In genomic region chr3:187318819-187319616, GRCh38 we compare ENCODE assay signal across 9 cellular contexts. TPM values are rescaled to one million over a fixed set of nuclear protein-coding genes. Genes with fewer than 3 reads are reported as not detected.
DNase-seq lines count a peak whose midpoint lies in the region; ATAC-seq and TF ChIP-seq lines count a peak whose summit lies in the region.
"Had no signal": no experiment of that assay in that cellular context is flagged by ENCODE, and none has a peak within 500 bp of the region (broad histone marks: within the 10 kb centered on the region; RNA-seq: fewer than 3 reads in every experiment).

No MANE protein-coding gene starts in this region.

- H3K4me2 ChIP-seq in HCT116 (ENCODE audit: low read length): peak overlapping the region; percentile 75

- H3K27me3 ChIP-seq in CD4-positive, CD25-positive, alpha-beta regulatory T cell (ENCODE audit: control insufficient read depth, insufficient read depth, low read length): peaks cover 10% of the 10 kb centered on the region
- H3K27me3 ChIP-seq in HCT116 (ENCODE audit: insufficient read depth, low read length) (peaks cover 34% of the 10 kb centered on the region; the same call in 1 of the 2 replicates), muscle layer of duodenum (ENCODE audit: low read depth, low read length) (no peaks in the 10 kb centered on the region), tibial artery (peaks cover 0 to 5% of the 10 kb centered on the region in 2 donors)

- CTCF ChIA-PET in HCT116 (lab: Charles Lee): interaction anchor here (0.7 to 7.9 kb wide), 27 partner anchors 8 to 470 kb away, joined by 3 to 472 read pairs (median 6); partner anchors contain the start of gene SST
- CTCF ChIA-PET in activated CD4-positive, alpha-beta memory T cell treated with anti-CD3 and anti-CD28 coated beads, Interleukin-2, amount 10 ng/mL, durations not matched to agents 7 days and 5 days (lab: Charles Lee): interaction anchor here (0.7 to 8.5 kb wide), 53 partner anchors 11 to 470 kb away, joined by 3 to 313 read pairs (median 4); partner anchors contain the start of genes RPL39L and RTP4

- peak; percentile 95 for TF ChIP-seq RAD21 in HCT116 (IDR thresholded peaks at IDR 0.05; ENCODE audit: low read depth)

- H3K4me3 Mint-ChIP-seq in CD4-positive, CD25-positive, alpha-beta regulatory T cell: peak overlapping the region in 1 of 4 donors; percentile 50
- H3K4me3 Mint-ChIP-seq in activated CD4-positive, alpha-beta memory T cell treated with anti-CD3 and anti-CD28 coated beads, Interleukin-2, amount 10 ng/mL, durations not matched to agents 7 days and 5 days: no peak overlapping the region
- H3K4me3 Mint-ChIP-seq: T-helper 1 cell treated with Interleukin-12 subunit alpha and Interleukin-12 subunit beta and Interleukin-4 antibody, amounts not matched to agents 30 μg/mL and 1 μg/mL, for 36 hours had no signal

- no peaks in the 10 kb centered on the region for H3K79me2 ChIP-seq in HCT116 (ENCODE audit: insufficient read depth, low read length)

- no peaks in the 10 kb centered on the region for H3K9me3 Mint-ChIP-seq in CD4-positive, CD25-positive, alpha-beta regulatory T cell
- H3K9me3 Mint-ChIP-seq in activated CD4-positive, alpha-beta memory T cell treated with anti-CD3 and anti-CD28 coated beads, Interleukin-2, amount 10 ng/mL, durations not matched to agents 7 days and 5 days: no peaks in the 10 kb centered on the region
- H3K9me3 Mint-ChIP-seq: T-helper 1 cell treated with Interleukin-12 subunit alpha and Interleukin-12 subunit beta and Interleukin-4 antibody, amounts not matched to agents 30 μg/mL and 1 μg/mL, for 36 hours had no signal

- peak; percentile 13 to 66 (median 57) for DNase-seq in CD4-positive, CD25-positive, alpha-beta regulatory T cell
- DNase-seq in HCT116 (ENCODE audit: low read depth, low spot score): peak; percentile 42
- peak; percentile 46 to 79 for DNase-seq in NCI-H526 (lab: John Stamatoyannopoulos, UW)
- peak; percentile 40 for DNase-seq in activated CD4-positive, alpha-beta memory T cell treated with anti-CD3 and anti-CD28 coated beads, Interleukin-2, amount 10 ng/mL, durations not matched to agents 7 days and 5 days
- DNase-seq in epithelial cell of esophagus (ENCODE audit: low read depth): peak; percentile 56
- DNase-seq in tibial artery: peak in 1 of 2 donors; percentile 69
- no peak for DNase-seq in NCI-H1048 (lab: John Stamatoyannopoulos, UW)

- no peak for TF ChIP-seq POLR2A in HCT116 (IDR thresholded peaks at IDR 0.05; ENCODE audit: borderline replicate concordance, extremely low read depth, insufficient read depth, insufficient read length)

- no peaks in the 10 kb centered on the region for H4K20me1 ChIP-seq in HCT116 (ENCODE audit: insufficient read depth)

- peak overlapping the region; percentile 83 for H2AFZ ChIP-seq in HCT116 (ENCODE audit: low read depth, low read length, poor library complexity, severe bottlenecking)

- TF ChIP-seq CTCF in HCT116 (IDR thresholded peaks at IDR 0.05 in 2 of 3, conservative IDR thresholded peaks at IDR 0.05 in 1 of 3; ENCODE audit: borderline replicate concordance in 1 of 3, insufficient read depth in 1 of 3, low read depth in 2 of 3, low read length in 2 of 3) (peak; percentile 75 to 89 (median 88)), epithelial cell of esophagus (IDR thresholded peaks at IDR 0.05; ENCODE audit: insufficient read depth, low read depth, low read length, missing control alignments) (peak; percentile 83), tibial artery (IDR thresholded peaks at IDR 0.05) (peak; percentile 81 to 88)

- BruUV-seq in HCT116 (replicated peaks; lab: Mats Ljungman, UMichigan): no TSS peak

- H3K4me3 ChIP-seq in CD4-positive, CD25-positive, alpha-beta regulatory T cell (ENCODE audit: low read depth, low read length): peak overlapping the region; percentile 47
- H3K4me3 ChIP-seq in HCT116 (replicated peaks in 1 of 2; ENCODE audit: low read depth in 1 of 2, low read length in 2 of 2): peak overlapping the region; percentile 32 to 36
- H3K4me3 ChIP-seq in epithelial cell of esophagus (ENCODE audit: low read length): no peak overlapping the region
- H3K4me3 ChIP-seq in muscle layer of duodenum (ENCODE audit: low read depth in 1 of 2, low read length in 2 of 2): peak overlapping the region; percentile 58 to 59
- H3K4me3 ChIP-seq in tibial artery: peak overlapping the region; percentile 29 to 34

- peaks cover 10% of the 10 kb centered on the region for H3K4me1 ChIP-seq in CD4-positive, CD25-positive, alpha-beta regulatory T cell (ENCODE audit: control insufficient read depth, insufficient read depth, low read length, poor library complexity, severe bottlenecking)
- H3K4me1 ChIP-seq in HCT116 (ENCODE audit: control insufficient read depth in 1 of 2, insufficient read depth in 2 of 2, low read length in 2 of 2) (peaks cover 0 to 11% of the 10 kb centered on the region in 2 experiments; a peak in 1 of 4 replicates), muscle layer of duodenum (ENCODE audit: control insufficient read depth in 1 of 2, insufficient read depth in 2 of 2, low read length in 2 of 2) (peaks cover 0 to 17% of the 10 kb centered on the region in 2 donors), tibial artery (peaks cover 0 to 11% (median 4%) of the 10 kb centered on the region in 4 donors)

- RAD21 ChIA-PET in HCT116 (lab: Charles Lee; ENCODE audit: low non-redundant PET in 1 of 2, low total read pairs in 2 of 2, uncharacterized antibody in 2 of 2, unreplicated experiment in 2 of 2): interaction anchor here (1.0 to 3.8 kb wide), 8 partner anchors 99 to 390 kb away, joined by 3 to 64 read pairs (median 7); no protein-coding TSS in a partner anchor

- intact Hi-C loops in HCT116 (cut with micrococcal nuclease): loop anchor here (1.0 to 10.0 kb wide), 6 partner anchors 99 to 472 kb away; no protein-coding TSS in a partner anchor
- intact Hi-C loops in tibial artery (cut with DNase I; ENCODE audit: low total_unique reads): loop anchor here (2.0 to 10.0 kb wide), 3 partner anchors 97 to 396 kb away; no protein-coding TSS in a partner anchor

- H3K27me3 Mint-ChIP-seq in CD4-positive, CD25-positive, alpha-beta regulatory T cell: peaks cover 59% of the 10 kb centered on the region
- peaks cover 43% of the 10 kb centered on the region for H3K27me3 Mint-ChIP-seq in activated CD4-positive, alpha-beta memory T cell treated with anti-CD3 and anti-CD28 coated beads, Interleukin-2, amount 10 ng/mL, durations not matched to agents 7 days and 5 days

- H3K27ac Mint-ChIP-seq in CD4-positive, CD25-positive, alpha-beta regulatory T cell: no peak overlapping the region
- no peak overlapping the region for H3K27ac Mint-ChIP-seq in activated CD4-positive, alpha-beta memory T cell treated with anti-CD3 and anti-CD28 coated beads, Interleukin-2, amount 10 ng/mL, durations not matched to agents 7 days and 5 days
- H3K27ac Mint-ChIP-seq: T-helper 1 cell treated with Interleukin-12 subunit alpha and Interleukin-12 subunit beta and Interleukin-4 antibody, amounts not matched to agents 30 μg/mL and 1 μg/mL, for 36 hours had no signal

- H3K36me3 ChIP-seq in CD4-positive, CD25-positive, alpha-beta regulatory T cell (ENCODE audit: control insufficient read depth, insufficient read depth, low read length): no peaks in the 10 kb centered on the region
- H3K36me3 ChIP-seq in HCT116 (ENCODE audit: control insufficient read depth in 1 of 2, insufficient read depth in 2 of 2, low read length in 2 of 2): no peaks in the 10 kb centered on the region
- H3K36me3 ChIP-seq in muscle layer of duodenum (ENCODE audit: control insufficient read depth in 1 of 2, insufficient read depth in 2 of 2, low read length in 2 of 2): no peaks in the 10 kb centered on the region
- H3K36me3 ChIP-seq in tibial artery: no peaks in the 10 kb centered on the region

- POLR2A ChIA-PET in HCT116 (lab: Charles Lee): interaction anchor here (2.0 kb wide), 1 partner anchor 360 kb away, joined by 14 read pairs; no protein-coding TSS in a partner anchor
- POLR2A ChIA-PET in activated CD4-positive, alpha-beta memory T cell treated with anti-CD3 and anti-CD28 coated beads, Interleukin-2, amount 10 ng/mL, durations not matched to agents 7 days and 5 days (lab: Charles Lee): interaction anchor here (2.0 to 2.2 kb wide), 2 partner anchors 49 to 361 kb away, joined by 7 to 9 read pairs; partner anchors contain the start of gene RTP4

- H3K27ac ChIP-seq in CD4-positive, CD25-positive, alpha-beta regulatory T cell (ENCODE audit: insufficient read depth, low read length, poor library complexity, severe bottlenecking): no peak overlapping the region
- H3K27ac ChIP-seq in HCT116 (ENCODE audit: low read depth, low read length) (no peak overlapping the region), muscle layer of duodenum (ENCODE audit: low read length) (no peak overlapping the region), tibial artery (no peak overlapping the region)

- no peak overlapping the region for H3K9ac ChIP-seq in HCT116 (ENCODE audit: low read length)

- H3K36me3 Mint-ChIP-seq in CD4-positive, CD25-positive, alpha-beta regulatory T cell: no peaks in the 10 kb centered on the region
- no peaks in the 10 kb centered on the region for H3K36me3 Mint-ChIP-seq in activated CD4-positive, alpha-beta memory T cell treated with anti-CD3 and anti-CD28 coated beads, Interleukin-2, amount 10 ng/mL, durations not matched to agents 7 days and 5 days (ENCODE audit: low read depth)

- no peaks in the 10 kb centered on the region for H3K9me3 ChIP-seq in CD4-positive, CD25-positive, alpha-beta regulatory T cell (ENCODE audit: control insufficient read depth in 2 of 2, low read length in 2 of 2)
- H3K9me3 ChIP-seq in HCT116 (ENCODE audit: control insufficient read depth in 1 of 2, insufficient read depth in 1 of 2, low read depth in 1 of 2, low read length in 2 of 2): no peaks in the 10 kb centered on the region
- no peaks in the 10 kb centered on the region for H3K9me3 ChIP-seq in muscle layer of duodenum (ENCODE audit: control insufficient read depth in 1 of 2, low read length in 2 of 2)
- no peaks in the 10 kb centered on the region for H3K9me3 ChIP-seq in tibial artery

- peaks cover 0 to 17% (median 7%) of the 10 kb centered on the region in 4 donors for H3K4me1 Mint-ChIP-seq in CD4-positive, CD25-positive, alpha-beta regulatory T cell
- peaks cover 11% of the 10 kb centered on the region for H3K4me1 Mint-ChIP-seq in activated CD4-positive, alpha-beta memory T cell treated with anti-CD3 and anti-CD28 coated beads, Interleukin-2, amount 10 ng/mL, durations not matched to agents 7 days and 5 days

- no peak for ATAC-seq in CD4-positive, CD25-positive, alpha-beta regulatory T cell (ENCODE audit: low read depth in 2 of 2)
- ATAC-seq in HCT116: peak; percentile 69

- H3K9me2 ChIP-seq in HCT116 (ENCODE audit: insufficient read depth): no peaks in the 10 kb centered on the region

RNA-seq across cellular contexts. Expression of gene MASP1, which starts 27.5 kb away (rescaled TPM):
- total RNA-seq in CD4-positive, CD25-positive, alpha-beta regulatory T cell: not detected
- not detected for polyA plus RNA-seq in CD4-positive, CD25-positive, alpha-beta regulatory T cell
- not detected for total RNA-seq in HCT116 (2021; ENCODE audit: unreplicated experiment)
- polyA plus RNA-seq in HCT116 (2012): 0.05 and 0.36 TPM in 2 replicates
- total RNA-seq in activated CD4-positive, alpha-beta memory T cell treated with anti-CD3 and anti-CD28 coated beads, Interleukin-2, amount 10 ng/mL, durations not matched to agents 7 days and 5 days: not detected

RNA-seq across cellular contexts. Expression of gene RTP4, which starts 49.2 kb away (rescaled TPM):
- 4.6 TPM for total RNA-seq in CD4-positive, CD25-positive, alpha-beta regulatory T cell
- polyA plus RNA-seq in CD4-positive, CD25-positive, alpha-beta regulatory T cell: 10 to 100 TPM; 14.7 to 27.7 (median 21.2) TPM
- total RNA-seq in HCT116 (2021; ENCODE audit: unreplicated experiment): not detected
- not detected in 2 replicates for polyA plus RNA-seq in HCT116 (2012)
- 10 to 100 TPM; 23.2 to 24.1 TPM for total RNA-seq in activated CD4-positive, alpha-beta memory T cell treated with anti-CD3 and anti-CD28 coated beads, Interleukin-2, amount 10 ng/mL, durations not matched to agents 7 days and 5 days
